16 cellular contexts compared by ENCODE assay signal in the genomic region with DNA sequence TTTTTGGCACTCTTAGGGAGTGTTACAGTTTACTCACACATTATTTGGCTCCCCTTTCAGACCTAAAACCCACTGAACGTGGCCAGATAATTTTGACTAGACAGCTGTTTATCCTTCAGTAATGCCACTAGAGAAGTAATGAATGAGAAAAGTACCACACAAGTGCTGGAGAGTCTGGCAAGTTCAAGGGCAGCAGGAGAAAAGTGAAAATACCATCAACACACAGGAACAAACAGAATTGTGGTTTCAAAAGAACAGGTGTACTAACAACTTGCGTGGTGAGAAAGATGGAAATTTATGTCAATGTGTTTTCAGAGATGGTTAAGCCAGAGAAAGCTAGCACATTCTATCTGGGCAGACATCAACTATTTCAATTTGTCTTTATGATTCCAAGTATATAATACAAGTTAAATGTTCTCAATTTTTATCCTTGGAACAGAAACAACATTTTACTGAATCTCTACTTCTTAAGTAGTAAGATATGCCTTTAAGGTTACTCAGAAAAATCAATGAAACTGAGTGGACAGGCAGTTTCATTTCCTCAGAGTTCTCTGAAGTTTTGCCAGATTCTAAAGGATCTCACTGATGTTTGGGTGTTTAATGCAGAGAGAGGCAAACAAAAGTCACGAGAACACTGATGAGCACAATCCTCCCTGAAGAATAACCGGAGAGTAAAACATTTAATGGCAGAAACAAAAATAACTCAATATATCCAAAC.
A peak's percentile ranks its signal among the peaks of the same experiment; 100 is the strongest.
DNase-seq lines count a peak whose midpoint lies in the region; ATAC-seq and FAIRE-seq lines count a peak whose summit lies in the region.
"Had no signal": no experiment of that assay in that cellular context is flagged by ENCODE, and none has a peak within 500 bp of the region (broad histone marks: within the 10 kb centered on the region; RNA-seq: fewer than 3 reads in every experiment).

No MANE protein-coding gene starts in this region.

- H3K4me3 Mint-ChIP-seq in activated naive CD4-positive, alpha-beta T cell treated with anti-CD3 and anti-CD28 coated beads for 36 hours: no peak overlapping the region
- H3K4me3 Mint-ChIP-seq: type B pancreatic cell had no signal

- ATAC-seq in HG02678 (IDR thresholded peaks at IDR 0.05; ENCODE audit: unreplicated experiment) (peak; percentile 49), GM21528 (IDR thresholded peaks at IDR 0.05; ENCODE audit: low FRiP score, unreplicated experiment) (no peak)

- H3K4me1 Mint-ChIP-seq in activated naive CD4-positive, alpha-beta T cell treated with anti-CD3 and anti-CD28 coated beads for 36 hours (ENCODE audit: low read depth): no peaks in the 10 kb centered on the region

- FAIRE-seq in GM18507 (lab: Jason Lieb, UNC): peak; percentile 42

- peaks cover 8% of the 10 kb centered on the region for H3K36me3 Mint-ChIP-seq in activated naive CD4-positive, alpha-beta T cell treated with anti-CD3 and anti-CD28 coated beads for 36 hours (ENCODE audit: low read depth)

- H3K9me3 Mint-ChIP-seq in activated naive CD4-positive, alpha-beta T cell treated with anti-CD3 and anti-CD28 coated beads for 36 hours: peaks cover 2% of the 10 kb centered on the region

- CTCF ChIA-PET in activated naive CD4-positive, alpha-beta T cell treated with anti-CD3 and anti-CD28 coated beads for 36 hours (lab: Charles Lee): no interaction called here

- no peak for DNase-seq in GM18507 (ENCODE audit: extremely low spot score, insufficient read length, low read depth)
- peak; percentile 51 for DNase-seq in NOMO-1 treated with DMSO at 0.1 percent for 48 hours (lab: John Stamatoyannopoulos, UW; ENCODE audit: unreplicated experiment)
- DNase-seq in myocyte (ENCODE audit: low read depth): peak; percentile 71
- no peak for DNase-seq in NCI-H187 treated with DMSO at 0.1 percent for 48 hours (lab: John Stamatoyannopoulos, UW)
- DNase-seq in activated naive CD4-positive, alpha-beta T cell treated with anti-CD3 and anti-CD28 coated beads for 36 hours: no peak
- no peak for DNase-seq in NCI-H446 treated with DMSO at 0.1 percent for 48 hours (lab: John Stamatoyannopoulos, UW)
- DNase-seq: activated CD4-positive, alpha-beta T cell treated with anti-CD3 and anti-CD28 coated beads for 4 hours; activated CD8-positive, alpha-beta memory T cell treated with anti-CD3 and anti-CD28 coated beads, Interleukin-2, amount 50 U/mL, for 48 hours; AML-193; aorta; Karpas-422; NCI-H1105 treated with DMSO at 0.1 percent for 48 hours; stimulated activated naive CD4-positive, alpha-beta T cell had no signal

- intact Hi-C loops in activated naive CD4-positive, alpha-beta T cell treated with anti-CD3 and anti-CD28 coated beads for 36 hours (cut with micrococcal nuclease): no loop called here

- H3K27me3 Mint-ChIP-seq in activated naive CD4-positive, alpha-beta T cell treated with anti-CD3 and anti-CD28 coated beads for 36 hours (ENCODE audit: low read depth): no peaks in the 10 kb centered on the region
- H3K27me3 Mint-ChIP-seq: type B pancreatic cell had no signal

- H3K27ac Mint-ChIP-seq in activated naive CD4-positive, alpha-beta T cell treated with anti-CD3 and anti-CD28 coated beads for 36 hours: no peak overlapping the region
- H3K27ac Mint-ChIP-seq: type B pancreatic cell had no signal

Comparison
In these comparisons a context has a peak if more than half of its experiments do, and no peak if none do; other contexts are left out.
1. DNase-seq: peak in NOMO-1 treated with DMSO at 0.1 percent for 48 hours (single experiment) and myocyte (single experiment); none in GM18507 (single experiment), NCI-H187 treated with DMSO at 0.1 percent for 48 hours (single experiment), activated naive CD4-positive, alpha-beta T cell treated with anti-CD3 and anti-CD28 coated beads for 36 hours (single experiment) and NCI-H446 treated with DMSO at 0.1 percent for 48 hours (single experiment).